19 cellular contexts compared by ENCODE assay signal in genomic region chr11:559020-559620, GRCh38. TPM values are rescaled to one million over a fixed set of nuclear protein-coding genes. Genes with fewer than 3 reads are reported as not detected.
DNase-seq lines count a peak whose midpoint lies in the region; ATAC-seq, FAIRE-seq and TF ChIP-seq lines count a peak whose summit lies in the region.
"Had no signal": no experiment of that assay in that cellular context is flagged by ENCODE, and none has a peak within 500 bp of the region (broad histone marks: within the 10 kb centered on the region; RNA-seq: fewer than 3 reads in every experiment).

No MANE protein-coding gene starts in this region.

- H3K36me3 ChIP-seq in DOHH2 (ENCODE audit: control insufficient read depth, low read length) (no peaks in the 10 kb centered on the region), Peyer's patch (peaks cover 0 to 12% (median 0%) of the 10 kb centered on the region in 3 donors), mucosa of descending colon (ENCODE audit: low read depth) (no peaks in the 10 kb centered on the region)
- H3K36me3 ChIP-seq: neural progenitor cell had no signal

- peaks cover 32% of the 10 kb centered on the region for H3K27me3 ChIP-seq in DOHH2 (ENCODE audit: control insufficient read depth, low read length)
- H3K27me3 ChIP-seq in Peyer's patch: peaks cover 0 to 9% of the 10 kb centered on the region in 2 donors

- H3K9me3 ChIP-seq in A549 (no peaks in the 10 kb centered on the region), DOHH2 (ENCODE audit: control insufficient read depth, insufficient read depth, low read length) (no peaks in the 10 kb centered on the region), Peyer's patch (no peaks in the 10 kb centered on the region), mucosa of descending colon (no peaks in the 10 kb centered on the region)
- H3K9me3 ChIP-seq: lower lobe of right lung, upper lobe of left lung had no signal

- H3K4me1 ChIP-seq in A549: peaks cover 34% of the 10 kb centered on the region
- H3K4me1 ChIP-seq in DOHH2 (ENCODE audit: control insufficient read depth, low read length): peaks cover 29% of the 10 kb centered on the region
- H3K4me1 ChIP-seq in Peyer's patch: peaks cover 0 to 44% (median 33%) of the 10 kb centered on the region in 4 donors
- peaks cover 43% of the 10 kb centered on the region for H3K4me1 ChIP-seq in mucosa of descending colon (ENCODE audit: low read depth)

- H3K4me3 ChIP-seq in A549: no peak overlapping the region
- no peak overlapping the region for H3K4me3 ChIP-seq in DOHH2 (ENCODE audit: low read length)
- H3K4me3 ChIP-seq in Peyer's patch: no peak overlapping the region
- H3K4me3 ChIP-seq in mucosa of descending colon: no peak overlapping the region

- H3K4me2 ChIP-seq in A549 (peak overlapping the region; percentile 86; the same call in 2 of the 3 replicates), DOHH2 (ENCODE audit: low read length) (no peak overlapping the region)

- no peak for DNase-seq in A549 (ENCODE audit: low read depth in 1 of 2, low spot score in 1 of 2)
- no peak for DNase-seq in Peyer's patch
- peak in 2 of 3 donors; percentile 59 to 67 for DNase-seq in mucosa of descending colon
- DNase-seq in MV-4-11 (lab: John Stamatoyannopoulos, UW): no peak
- DNase-seq in T-helper 2 cell: no peak
- DNase-seq in stimulated activated naive CD4-positive, alpha-beta T cell treated with Interleukin-2 at 50 U/mL for 16 hours (lab: John Stamatoyannopoulos, UW): no peak
- DNase-seq: activated B cell treated with CpG ODN at 0.5 μM for 24 hours; activated naive CD8-positive, alpha-beta T cell treated with anti-CD3 and anti-CD28 coated beads, Interleukin-2, amount 50 U/mL, for 24 hours; foreskin fibroblast; KBM-7; lower lobe of right lung; NCI-H1105 treated with DMSO at 0.1 percent for 48 hours; stimulated activated CD4-positive, alpha-beta T cell treated with anti-CD3 and anti-CD28 coated beads, Interleukin-4, amount 100 ng/mL, for 4 hours had no signal

- H3F3A ChIP-seq in DOHH2 (ENCODE audit: control insufficient read depth, insufficient read depth): no peaks in the 10 kb centered on the region

- TF ChIP-seq CTCF in A549 (IDR thresholded peaks at IDR 0.05) (no peak), DOHH2 (IDR thresholded peaks at IDR 0.05; ENCODE audit: low read depth, low read length, poor library complexity, severe bottlenecking) (peak; percentile 20), Peyer's patch (IDR thresholded peaks at IDR 0.05) (no peak), mucosa of descending colon (IDR thresholded peaks at IDR 0.05) (no peak)

- intact Hi-C loops in mucosa of descending colon (cut with DNase I, micrococcal nuclease): loop anchor here (10.0 kb wide), 1 partner anchor 166 kb away; no protein-coding TSS in a partner anchor

- 90% methylated on average over 9 of the region's 15 CpGs for WGBS in A549 (ENCODE audit: missing lambda C conversion rate)

- TF ChIP-seq RAD21 in A549 (conservative IDR thresholded peaks at IDR 0.05 in 1 of 2, IDR thresholded peaks at IDR 0.05 in 1 of 2): no peak

- ATAC-seq in A549 (no peak), mucosa of descending colon (no peak)
- ATAC-seq in activated CD4-positive, CD25-positive, alpha-beta regulatory T cell treated with anti-CD3 and anti-CD28 coated beads, Interleukin-2, amount 50 U/mL, for 24 hours: no peak
- ATAC-seq: activated naive CD8-positive, alpha-beta T cell treated with anti-CD3 and anti-CD28 coated beads, Interleukin-2, amount 50 U/mL, for 24 hours; lower lobe of right lung; Panc1 had no signal

- POLR2A ChIA-PET in A549 (lab: Yijun Ruan, JAX): no interaction called here

- H4K20me1 ChIP-seq in DOHH2 (ENCODE audit: control insufficient read depth, insufficient read depth, low read depth, low read length): no peaks in the 10 kb centered on the region

- TF ChIP-seq POLR2A in A549 (IDR thresholded peaks at IDR 0.05; ENCODE audit: low read length) (no peak), Peyer's patch (IDR thresholded peaks at IDR 0.05) (no peak)

- peaks cover 6% of the 10 kb centered on the region for H3K79me2 ChIP-seq in DOHH2 (ENCODE audit: control insufficient read depth, low read length)

- H3K27ac ChIP-seq in A549 (no peak overlapping the region), DOHH2 (ENCODE audit: low read depth, low read length) (no peak overlapping the region), Peyer's patch (peak overlapping the region in 3 of 4 donors; percentile 96 to 99 (median 98))
- H3K27ac ChIP-seq: neural progenitor cell had no signal

- H3K9me2 ChIP-seq in DOHH2 (replicated peaks; ENCODE audit: control insufficient read depth, low read length): no peaks in the 10 kb centered on the region

- CTCF ChIA-PET in A549 (lab: Yijun Ruan, JAX): interaction anchor here (1.3 kb wide), 1 partner anchor 41 kb away, joined by 3 read pairs; no protein-coding TSS in a partner anchor

- FAIRE-seq in A549 (lab: Jason Lieb, UNC): no peak
- FAIRE-seq: endometrium had no signal

- TF ChIP-seq EP300 in A549 (IDR thresholded peaks at IDR 0.05): no peak

TF ChIP-seq in A549, 52 proteins besides CTCF, POLR2A, EP300 and RAD21:
- TF ChIP-seq BCL3 (IDR thresholded peaks at IDR 0.05): no peak
- no peak for TF ChIP-seq RFX5 (IDR thresholded peaks at IDR 0.05)
- TF ChIP-seq ZC3H11A (IDR thresholded peaks at IDR 0.05): no peak
- no peak for TF ChIP-seq EHMT2 (IDR thresholded peaks at IDR 0.05; ENCODE audit: low read depth)
- no peak for TF ChIP-seq CHD2 (IDR thresholded peaks at IDR 0.05; ENCODE audit: low read length, partially characterized antibody)
- no peak for TF ChIP-seq POLR2AphosphoS2 (conservative IDR thresholded peaks at IDR 0.05; ENCODE audit: low read length)
- TF ChIP-seq RNF2 (IDR thresholded peaks at IDR 0.05; ENCODE audit: borderline replicate concordance, low read depth): no peak
- no peak for TF ChIP-seq HEYL (CRISPR knock-in tag; IDR thresholded peaks at IDR 0.05)
- no peak for TF ChIP-seq JUNB (IDR thresholded peaks at IDR 0.05)

RNA-seq across cellular contexts. Expression of gene LMNTD2, which starts 1.4 kb away (rescaled TPM):
- polyA plus RNA-seq in A549 (2011; rRNA removed): 1.7 and 2.2 TPM in 2 replicates
- polyA plus RNA-seq in A549 (2012; cell fraction: cytosol; rRNA removed): 3.6 and 5.1 TPM in 2 replicates
- polyA plus RNA-seq in A549 (2012; cell fraction: nucleus; rRNA removed): 25.7 and 39.4 TPM in 2 replicates
- 2.6 to 4.2 TPM (median 3.5 TPM) in 3 replicates for polyA plus RNA-seq in A549 (2017; fragmentation: RNase III; extraction: RNeasy Plus Mini Kit Qiagen cat#74134 plus additional on column Dnase treatment)
- 0.50 and 0.97 TPM in 2 replicates for polyA minus RNA-seq in A549 (2011; rRNA and poly(A)+ RNA removed)
- total RNA-seq in Peyer's patch: 10 to 100 TPM in 3 of 4 donors, 1 to 10 TPM in 1; 6.6 to 32.9 (median 14.1) TPM
- total RNA-seq in mucosa of descending colon: 10 to 100 TPM in 2 of 3 donors, 1 to 10 TPM in 1; 5.4 to 19.1 (median 10.7) TPM

RNA-seq across cellular contexts. Expression of gene RASSF7, which starts 1.6 kb away (rescaled TPM):
- polyA plus RNA-seq in A549 (2011; rRNA removed) (18.4 and 19.0 TPM in 2 replicates), A549 (2017; fragmentation: RNase III; extraction: RNeasy Plus Mini Kit Qiagen cat#74134 plus additional on column Dnase treatment) (27.7 to 30.7 TPM (median 30.5 TPM) in 3 replicates)
- polyA plus RNA-seq in A549 (2012; cell fraction: cytosol; rRNA removed): 56.3 and 74.7 TPM in 2 replicates
- 101 and 152 TPM in 2 replicates for polyA plus RNA-seq in A549 (2012; cell fraction: nucleus; rRNA removed)
- polyA minus RNA-seq in A549 (2011; rRNA and poly(A)+ RNA removed): 5.6 and 11.8 TPM in 2 replicates
- total RNA-seq in Peyer's patch (100 to 1,000 TPM in 3 of 4 donors, 10 to 100 TPM in 1; 80.9 to 340 (median 172) TPM), mucosa of descending colon (100 to 1,000 TPM in 1 of 3 donors, 10 to 100 TPM in 2; 45.7 to 108 (median 83.7) TPM)

RNA-seq across cellular contexts. Expression of gene PHRF1, which starts 17.1 kb away (rescaled TPM):
- polyA plus RNA-seq in A549 (2011; rRNA removed): 8.6 and 10.8 TPM in 2 replicates
- polyA plus RNA-seq in A549 (2012; cell fraction: cytosol; rRNA removed): 19.8 and 25.1 TPM in 2 replicates
- polyA plus RNA-seq in A549 (2012; cell fraction: nucleus; rRNA removed): 46.9 and 57.6 TPM in 2 replicates
- 23.0 to 25.3 TPM (median 23.7 TPM) in 3 replicates for polyA plus RNA-seq in A549 (2017; fragmentation: RNase III; extraction: RNeasy Plus Mini Kit Qiagen cat#74134 plus additional on column Dnase treatment)
- polyA minus RNA-seq in A549 (2011; rRNA and poly(A)+ RNA removed): 10.3 and 11.1 TPM in 2 replicates
- total RNA-seq in Peyer's patch: 10 to 100 TPM; 48.4 to 88.0 (median 57.8) TPM
- 10 to 100 TPM; 35.0 to 40.2 (median 35.0) TPM for total RNA-seq in mucosa of descending colon

RNA-seq across cellular contexts. Expression of gene LRRC56, which starts 21.8 kb away (rescaled TPM):
- polyA plus RNA-seq in A549 (2011; rRNA removed) (0.30 and 0.32 TPM in 2 replicates), A549 (2017; fragmentation: RNase III; extraction: RNeasy Plus Mini Kit Qiagen cat#74134 plus additional on column Dnase treatment) (0.47 to 1.1 TPM (median 1.0 TPM) in 3 replicates)
- polyA plus RNA-seq in A549 (2012; cell fraction: cytosol; rRNA removed): 0.29 and 0.49 TPM in 2 replicates
- 2.3 and 2.6 TPM in 2 replicates for polyA plus RNA-seq in A549 (2012; cell fraction: nucleus; rRNA removed)
- polyA minus RNA-seq in A549 (2011; rRNA and poly(A)+ RNA removed): 0.15 and 0.37 TPM in 2 replicates
- total RNA-seq in Peyer's patch (1 to 10 TPM in 2 of 4 donors, under 1 TPM in 2; 0.67 to 4.1 (median 2.4) TPM), mucosa of descending colon (1 to 10 TPM; 1.5 to 5.2 (median 4.8) TPM)

RNA-seq across cellular contexts. Expression of gene HRAS, which starts 23.7 kb away (rescaled TPM):
- polyA plus RNA-seq in A549 (2011; rRNA removed): 56.3 and 63.3 TPM in 2 replicates
- polyA plus RNA-seq in A549 (2012; cell fraction: cytosol; rRNA removed): 189 and 255 TPM in 2 replicates
- polyA plus RNA-seq in A549 (2012; cell fraction: nucleus; rRNA removed): 141 and 185 TPM in 2 replicates
- 86.9 to 96.3 TPM (median 88.2 TPM) in 3 replicates for polyA plus RNA-seq in A549 (2017; fragmentation: RNase III; extraction: RNeasy Plus Mini Kit Qiagen cat#74134 plus additional on column Dnase treatment)
- 71.6 and 81.9 TPM in 2 replicates for polyA minus RNA-seq in A549 (2011; rRNA and poly(A)+ RNA removed)
- 10 to 100 TPM; 27.4 to 55.3 (median 35.1) TPM for total RNA-seq in Peyer's patch
- total RNA-seq in mucosa of descending colon: 10 to 100 TPM; 41.4 to 50.6 (median 50.1) TPM

Comparison
In these comparisons a context has a peak if more than half of its experiments do, and no peak if none do; other contexts are left out.
1. DNase-seq: peak in mucosa of descending colon (2 of 3); none in A549 (0 of 2), Peyer's patch (0 of 3), MV-4-11 (single experiment), T-helper 2 cell (0 of 5) and stimulated activated naive CD4-positive, alpha-beta T cell treated with Interleukin-2 at 50 U/mL for 16 hours (single experiment).
2. H3K27ac ChIP-seq: peak in Peyer's patch (3 of 4); none in A549 (0 of 2) and DOHH2 (single experiment).